11 cellular contexts compared by ENCODE assay signal in genomic region chr3:188390775-188391443, GRCh38.
A peak's percentile ranks its signal among the peaks of the same experiment; 100 is the strongest.
DNase-seq lines count a peak whose midpoint lies in the region; ATAC-seq and TF ChIP-seq lines count a peak whose summit lies in the region.
"Had no signal": no experiment of that assay in that cellular context is flagged by ENCODE, and none has a peak within 500 bp of the region (broad histone marks: within the 10 kb centered on the region; RNA-seq: fewer than 3 reads in every experiment).

No MANE protein-coding gene starts in this region.

- H3K4me1 Mint-ChIP-seq in activated T-helper 17 cell treated with anti-CD3 and anti-CD28 coated beads, Interleukin-2, amount 50 U/mL, for 72 hours = peaks cover 20% of the 10 kb centered on the region

- no peak for ATAC-seq in activated T-helper 17 cell treated with anti-CD3 and anti-CD28 coated beads, Interleukin-2, amount 50 U/mL, for 72 hours (replicated peaks)
- ATAC-seq in heart right ventricle (peak; percentile 32 to 85 (median 64)), mucosa of descending colon (no peak), GM19023 (IDR thresholded peaks at IDR 0.05; ENCODE audit: unreplicated experiment) (no peak)

- WGBS in GM23248 (ENCODE audit: low coverage in 1 of 2, low lambda C conversion rate in 2 of 2, missing lambda C conversion rate in 2 of 2), 2 experiments = 78 to 82% methylated on average over 8 of the region's 8 CpGs
- 35 to 45% methylated on average over 8 of the region's 8 CpGs for WGBS in heart right ventricle, 2 donors

- H3K9ac ChIP-seq in GM23248 = no peak overlapping the region
- H3K9ac ChIP-seq in rectal smooth muscle tissue (ENCODE audit: low read length) = no peak overlapping the region

- no peaks in the 10 kb centered on the region for H3K27me3 Mint-ChIP-seq in activated T-helper 17 cell treated with anti-CD3 and anti-CD28 coated beads, Interleukin-2, amount 50 U/mL, for 72 hours

- in situ Hi-C loops in GM23248 (cut with MboI) = no loop called here

- H2AFZ ChIP-seq in GM23248 = no peak overlapping the region

- H3K4me1 ChIP-seq in GM23248 (ENCODE audit: insufficient read depth) = peaks cover 14% of the 10 kb centered on the region
- H3K4me1 ChIP-seq in heart right ventricle = peaks cover 0 to 41% (median 37%) of the 10 kb centered on the region in 9 donors
- H3K4me1 ChIP-seq in rectal smooth muscle tissue (ENCODE audit: control insufficient read depth, insufficient read depth, low read length) = peaks cover 21% of the 10 kb centered on the region
- H3K4me1 ChIP-seq in mucosa of descending colon (ENCODE audit: low read depth) = no peaks in the 10 kb centered on the region

- no peaks in the 10 kb centered on the region for H3K27me3 ChIP-seq in GM23248 (replicated peaks; ENCODE audit: insufficient read depth)
- no peaks in the 10 kb centered on the region for H3K27me3 ChIP-seq in heart right ventricle
- H3K27me3 ChIP-seq in rectal smooth muscle tissue (ENCODE audit: control insufficient read depth, insufficient read depth, low read length) = no peaks in the 10 kb centered on the region
- H3K27me3 ChIP-seq: SJSA1 had no signal

- H3K4me3 ChIP-seq in GM23248 (no peak overlapping the region), heart right ventricle (no peak overlapping the region), rectal smooth muscle tissue (ENCODE audit: low read length) (no peak overlapping the region), mucosa of descending colon (no peak overlapping the region)
- H3K4me3 ChIP-seq: SJSA1 had no signal

- H3F3A ChIP-seq in GM23248 (ENCODE audit: insufficient read depth) = no peaks in the 10 kb centered on the region

- H3K36me3 Mint-ChIP-seq in activated T-helper 17 cell treated with anti-CD3 and anti-CD28 coated beads, Interleukin-2, amount 50 U/mL, for 72 hours (ENCODE audit: low read depth) = no peaks in the 10 kb centered on the region

- peak in 1 of 9 donors; percentile 6 for TF ChIP-seq CTCF in heart right ventricle (IDR thresholded peaks at IDR 0.05)
- TF ChIP-seq CTCF in mucosa of descending colon (IDR thresholded peaks at IDR 0.05) = no peak

- peak overlapping the region; percentile 48 for H3K4me3 Mint-ChIP-seq in activated T-helper 17 cell treated with anti-CD3 and anti-CD28 coated beads, Interleukin-2, amount 50 U/mL, for 72 hours

- H3K27ac Mint-ChIP-seq in activated T-helper 17 cell treated with anti-CD3 and anti-CD28 coated beads, Interleukin-2, amount 50 U/mL, for 72 hours = peak overlapping the region; percentile 74

- DNase-seq in GM23248 = peak; percentile 18
- DNase-seq in heart right ventricle = no peak
- no peak for DNase-seq in anterior cingulate cortex (lab: John Stamatoyannopoulos, UW)
- DNase-seq in AML-193 (lab: John Stamatoyannopoulos, UW) = no peak
- no peak for DNase-seq in mucosa of descending colon
- DNase-seq: activated CD8-positive, alpha-beta memory T cell treated with anti-CD3 and anti-CD28 coated beads, Interleukin-2, amount 50 U/mL, for 4 hours; COR-L47 had no signal

- H4K20me1 ChIP-seq in GM23248 (ENCODE audit: insufficient read depth) = no peaks in the 10 kb centered on the region

- no peak overlapping the region for H3K4me2 ChIP-seq in GM23248 (ENCODE audit: unreplicated experiment)

- no peaks in the 10 kb centered on the region for H3K36me3 ChIP-seq in GM23248 (ENCODE audit: low read depth)
- no peaks in the 10 kb centered on the region for H3K36me3 ChIP-seq in heart right ventricle
- no peaks in the 10 kb centered on the region for H3K36me3 ChIP-seq in rectal smooth muscle tissue (ENCODE audit: control insufficient read depth, insufficient read depth, low read length)
- H3K36me3 ChIP-seq in mucosa of descending colon (ENCODE audit: low read depth) = no peaks in the 10 kb centered on the region

- no peaks in the 10 kb centered on the region for H3K9me2 ChIP-seq in GM23248 (ENCODE audit: insufficient read depth)

- peaks cover 91% of the 10 kb centered on the region for H3K79me2 ChIP-seq in GM23248 (ENCODE audit: insufficient read depth)

- no peaks in the 10 kb centered on the region for H3K9me3 Mint-ChIP-seq in activated T-helper 17 cell treated with anti-CD3 and anti-CD28 coated beads, Interleukin-2, amount 50 U/mL, for 72 hours

- intact Hi-C loops in heart right ventricle (cut with DNase I) (loop anchor here in 1 of 10 donors (10.0 kb wide), 2 partner anchors 554 to 646 kb away; partner anchors contain the start of gene BCL6), mucosa of descending colon (cut with DNase I, micrococcal nuclease) (no loop called here)

- H3K9me3 ChIP-seq in GM23248 (ENCODE audit: low read depth) = no peaks in the 10 kb centered on the region
- no peaks in the 10 kb centered on the region for H3K9me3 ChIP-seq in heart right ventricle
- H3K9me3 ChIP-seq in mucosa of descending colon = no peaks in the 10 kb centered on the region
- H3K9me3 ChIP-seq: SJSA1 had no signal

- H3K27ac ChIP-seq in GM23248 (no peak overlapping the region), heart right ventricle (peak overlapping the region in 8 of 10 donors; percentile 20 to 67 (median 60)), rectal smooth muscle tissue (ENCODE audit: low read depth, low read length) (peak overlapping the region; percentile 22)
- H3K27ac ChIP-seq: SJSA1 had no signal

Comparison
In these comparisons a context has a peak if more than half of its experiments do, and no peak if none do; other contexts are left out.
1. ATAC-seq: peak in heart right ventricle (8 of 8); none in activated T-helper 17 cell treated with anti-CD3 and anti-CD28 coated beads, Interleukin-2, amount 50 U/mL, for 72 hours (single experiment), mucosa of descending colon (single experiment) and GM19023 (single experiment).